9 cellular contexts compared by ENCODE assay signal in genomic region chr7:22824760-22825159, GRCh38.
"Had no signal": no experiment of that assay in that cellular context is flagged by ENCODE, and none has a peak within 500 bp of the region (broad histone marks: within the 10 kb centered on the region; RNA-seq: fewer than 3 reads in every experiment).

No MANE protein-coding gene starts in this region.

- ATAC-seq: HCT116 had no signal

- H3K27ac ChIP-seq: GM23248 had no signal

- DNase-seq: GM23248, GOT3, H7, HFFc6, IMR-90, KBM-7 had no signal

- H3K9me3 Mint-ChIP-seq: HFFc6 had no signal

- H3K9ac ChIP-seq: GM23248 had no signal

- H3K4me3 Mint-ChIP-seq: HFFc6 had no signal

- FAIRE-seq: HTR-8/SVneo had no signal

- H3K27ac Mint-ChIP-seq: HFFc6 had no signal

- H3K4me3 ChIP-seq: GM23248, HAP-1 had no signal

- H3K9me3 ChIP-seq: HAP-1 had no signal

- H2AFZ ChIP-seq: GM23248 had no signal

- H3K36me3 ChIP-seq: HAP-1 had no signal
